In genomic region chr15:33064878-33065277, GRCh38 we compare ENCODE assay signal across 15 cellular contexts.
DNase-seq lines count a peak whose midpoint lies in the region; ATAC-seq and TF ChIP-seq lines count a peak whose summit lies in the region.
"Had no signal": no experiment of that assay in that cellular context is flagged by ENCODE, and none has a peak within 500 bp of the region (broad histone marks: within the 10 kb centered on the region; RNA-seq: fewer than 3 reads in every experiment).

No MANE protein-coding gene starts in this region.

- peaks cover 19% of the 10 kb centered on the region for H3K4me1 ChIP-seq in adipocyte (ENCODE audit: control insufficient read depth, insufficient read depth, low read length)
- H3K4me1 ChIP-seq in transverse colon = peaks cover 4 to 45% (median 22%) of the 10 kb centered on the region in 4 donors

- no peak for TF ChIP-seq POLR2A in transverse colon (IDR thresholded peaks at IDR 0.05)

- DNase-seq in HT-29 (ENCODE audit: low spot score) = peak; percentile 24
- DNase-seq in adipocyte (ENCODE audit: low read depth) = peak; percentile 62
- DNase-seq in iris pigment epithelial cell (ENCODE audit: low read depth) = peak; percentile 40
- no peak for DNase-seq in transverse colon
- no peak for DNase-seq in GM19238 (ENCODE audit: insufficient read length, low spot score)
- no peak for DNase-seq in SK-N-DZ (ENCODE audit: low spot score)
- DNase-seq: activated T-cell treated with anti-CD3 and anti-CD28 coated beads, Interleukin-2, amount 50 U/mL, for 1 hour; NCI-H446 treated with DMSO at 0.1 percent for 48 hours; nucleus accumbens; stimulated activated CD4-positive, alpha-beta T cell treated with anti-CD3 and anti-CD28 coated beads, Interleukin-1b, Interleukin-23, amount 100 ng/mL, for 48 hours; stimulated activated naive CD8-positive, alpha-beta T cell treated with anti-CD3 and anti-CD28 coated beads, Interleukin-15, Interleukin-2, amounts not matched to agents 100 U/mL and 50 U/mL, for 24 hours; WERI-Rb-1 had no signal

- H3K36me3 ChIP-seq in adipocyte (ENCODE audit: control insufficient read depth, insufficient read depth, low read length, severe bottlenecking) (no peaks in the 10 kb centered on the region), transverse colon (peaks cover 0 to 3% (median 0%) of the 10 kb centered on the region in 4 donors)
- H3K36me3 ChIP-seq: WERI-Rb-1 had no signal

- H3K9ac ChIP-seq in adipocyte (ENCODE audit: low read length) = no peak overlapping the region

- no peaks in the 10 kb centered on the region for H3K27me3 ChIP-seq in adipocyte (replicated peaks; ENCODE audit: control insufficient read depth, insufficient read depth, low read length)
- H3K27me3 ChIP-seq in transverse colon = no peaks in the 10 kb centered on the region

- no peak for ATAC-seq in GM18868 (IDR thresholded peaks at IDR 0.05; ENCODE audit: unreplicated experiment)
- ATAC-seq: esophagus mucosa; stimulated activated naive CD8-positive, alpha-beta T cell treated with anti-CD3 and anti-CD28 coated beads, Interleukin-15, Interleukin-2, amounts not matched to agents 100 U/mL and 50 U/mL, for 24 hours had no signal

- H3K9me3 ChIP-seq in adipocyte (ENCODE audit: control insufficient read depth, low read length) (no peaks in the 10 kb centered on the region), transverse colon (no peaks in the 10 kb centered on the region)

- TF ChIP-seq EP300 in transverse colon (IDR thresholded peaks at IDR 0.05; ENCODE audit: low read depth) = no peak

- WGBS in transverse colon (ENCODE audit: low coverage in 1 of 2), 2 donors = 20 to 28% methylated on average over 3 of the region's 3 CpGs

- H3K27ac ChIP-seq in transverse colon = peak overlapping the region; percentile 6 to 80 (median 26)
- H3K27ac ChIP-seq: RWPE1, WERI-Rb-1 had no signal

- H3K4me3 ChIP-seq in adipocyte (ENCODE audit: low read length) (peak overlapping the region; percentile 2), transverse colon (peak overlapping the region in 2 of 4 donors; percentile 6 to 40)

- intact Hi-C loops in transverse colon (cut with DNase I; ENCODE audit: low total_unique reads) = no loop called here

- no peak for TF ChIP-seq CTCF in transverse colon (IDR thresholded peaks at IDR 0.05)

- in situ Hi-C loops in transverse colon (cut with MboI; ENCODE audit: low pct_ligation_motif_present in 1 of 4, low pct_unique_long_range_greater_than_20kb in 1 of 4, low sequenced_read_pairs in 3 of 4) = no loop called here

Comparison
In these comparisons a context has a peak if more than half of its experiments do, and no peak if none do; other contexts are left out.
1. DNase-seq: peak in HT-29 (single experiment), adipocyte (single experiment) and iris pigment epithelial cell (single experiment); none in transverse colon (single experiment), GM19238 (single experiment) and SK-N-DZ (single experiment).